ENCODE assay signal across 21 cellular contexts in the genomic region with DNA sequence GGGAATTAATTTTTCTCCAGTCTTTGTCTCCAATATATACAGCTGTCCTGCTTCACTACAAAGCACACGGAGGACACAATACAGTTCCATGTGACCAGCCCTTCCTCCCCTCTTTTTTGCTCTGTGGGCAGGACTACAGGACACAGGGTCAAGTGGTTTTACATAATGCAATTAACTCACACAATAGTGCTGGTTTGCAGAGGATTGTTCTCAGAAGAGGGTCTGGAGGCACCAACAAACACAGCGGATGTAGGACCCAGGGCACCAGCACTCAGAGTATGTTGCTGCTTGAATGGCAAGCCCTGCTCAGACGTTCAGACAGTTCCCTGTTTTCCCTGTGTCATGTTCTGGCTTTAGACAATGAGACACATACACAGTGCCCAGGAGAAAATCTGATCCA. TPM values are rescaled to one million over a fixed set of nuclear protein-coding genes. Genes with fewer than 3 reads are reported as not detected.
DNase-seq lines count a peak whose midpoint lies in the region; ATAC-seq, FAIRE-seq and TF ChIP-seq lines count a peak whose summit lies in the region.
"Had no signal": no experiment of that assay in that cellular context is flagged by ENCODE, and none has a peak within 500 bp of the region (broad histone marks: within the 10 kb centered on the region; RNA-seq: fewer than 3 reads in every experiment).

No MANE protein-coding gene starts in this region.

- peaks cover 22% of the 10 kb centered on the region for H3K4me1 Mint-ChIP-seq in neural progenitor cell
- peaks cover 17% of the 10 kb centered on the region for H3K4me1 Mint-ChIP-seq in MCF 10A (ENCODE audit: insufficient read depth, unreplicated experiment)
- H3K4me1 Mint-ChIP-seq in T-helper 2 cell treated with Interferon-gamma antibody and Interleukin-4, amounts not matched to agents 5 μg/mL and 100 μg/mL, for 36 hours (ENCODE audit: low read depth): no peaks in the 10 kb centered on the region
- H3K4me1 Mint-ChIP-seq: CD4-positive, alpha-beta memory T cell had no signal

- H3K27me3 Mint-ChIP-seq in neural progenitor cell (ENCODE audit: insufficient read depth, low read depth): peaks cover 16% of the 10 kb centered on the region
- peaks cover 11% of the 10 kb centered on the region for H3K27me3 Mint-ChIP-seq in MCF 10A (ENCODE audit: insufficient read depth, unreplicated experiment)
- no peaks in the 10 kb centered on the region for H3K27me3 Mint-ChIP-seq in T-helper 2 cell treated with Interferon-gamma antibody and Interleukin-4, amounts not matched to agents 5 μg/mL and 100 μg/mL, for 36 hours (ENCODE audit: low read depth)

- H2AFZ ChIP-seq in neural progenitor cell (replicated peaks): no peak overlapping the region
- H2AFZ ChIP-seq: GM23248 had no signal

- H3K36me3 Mint-ChIP-seq in neural progenitor cell: no peaks in the 10 kb centered on the region
- H3K36me3 Mint-ChIP-seq in MCF 10A (ENCODE audit: insufficient read depth, unreplicated experiment): no peaks in the 10 kb centered on the region
- H3K36me3 Mint-ChIP-seq in T-helper 2 cell treated with Interferon-gamma antibody and Interleukin-4, amounts not matched to agents 5 μg/mL and 100 μg/mL, for 36 hours (ENCODE audit: low read depth): no peaks in the 10 kb centered on the region
- H3K36me3 Mint-ChIP-seq: CD4-positive, alpha-beta memory T cell had no signal

- H3K27ac ChIP-seq in neural progenitor cell (no peak overlapping the region), gastrocnemius medialis (peak overlapping the region in 3 of 4 donors; percentile 23 to 77 (median 29))
- H3K27ac ChIP-seq: GM23248 had no signal

- H3K4me2 ChIP-seq in neural progenitor cell: peak overlapping the region; percentile 49

- H3K36me3 ChIP-seq in bronchial epithelial cell (ENCODE audit: control insufficient read depth, insufficient read depth, low read length) (no peaks in the 10 kb centered on the region), neural progenitor cell (no peaks in the 10 kb centered on the region), gastrocnemius medialis (no peaks in the 10 kb centered on the region)

- H4K20me1 ChIP-seq in neural progenitor cell (ENCODE audit: low read depth): no peaks in the 10 kb centered on the region

- POLR2A ChIA-PET in MCF 10A (lab: Yijun Ruan, JAX): no interaction called here

- no peak overlapping the region for H3K9ac ChIP-seq in neural progenitor cell
- H3K9ac ChIP-seq: GM23248 had no signal

- TF ChIP-seq CTCF in bronchial epithelial cell (IDR thresholded peaks at IDR 0.05; ENCODE audit: insufficient read depth, low read length, severe bottlenecking): no peak
- TF ChIP-seq CTCF in neural progenitor cell (IDR thresholded peaks at IDR 0.05): no peak
- no peak for TF ChIP-seq CTCF in gastrocnemius medialis (IDR thresholded peaks at IDR 0.05 in 4 of 5, conservative IDR thresholded peaks at IDR 0.05 in 1 of 5)
- TF ChIP-seq CTCF in MCF 10A (IDR thresholded peaks at IDR 0.05; ENCODE audit: unreplicated experiment): no peak

- H3K9me3 Mint-ChIP-seq in neural progenitor cell (peaks cover 14% of the 10 kb centered on the region), MCF 10A (ENCODE audit: unreplicated experiment) (peaks cover 11% of the 10 kb centered on the region)
- peaks cover 16% of the 10 kb centered on the region for H3K9me3 Mint-ChIP-seq in T-helper 2 cell treated with Interferon-gamma antibody and Interleukin-4, amounts not matched to agents 5 μg/mL and 100 μg/mL, for 36 hours

- H3K4me3 ChIP-seq in bronchial epithelial cell (ENCODE audit: low read depth, low read length) (no peak overlapping the region), neural progenitor cell (no peak overlapping the region), gastrocnemius medialis (no peak overlapping the region)
- H3K4me3 ChIP-seq: GM23248 had no signal

- no peak overlapping the region for H3K27ac Mint-ChIP-seq in neural progenitor cell
- no peak overlapping the region for H3K27ac Mint-ChIP-seq in MCF 10A (ENCODE audit: low read depth, unreplicated experiment)
- no peak overlapping the region for H3K27ac Mint-ChIP-seq in T-helper 2 cell treated with Interferon-gamma antibody and Interleukin-4, amounts not matched to agents 5 μg/mL and 100 μg/mL, for 36 hours
- H3K27ac Mint-ChIP-seq: CD4-positive, alpha-beta memory T cell had no signal

- in situ Hi-C loops in gastrocnemius medialis (cut with MboI; ENCODE audit: low sequenced_read_pairs in 4 of 4): no loop called here

- H3K27me3 ChIP-seq in bronchial epithelial cell (ENCODE audit: control insufficient read depth, insufficient read depth, low read length) (no peaks in the 10 kb centered on the region), neural progenitor cell (no peaks in the 10 kb centered on the region), gastrocnemius medialis (peaks cover 0 to 2% (median 0%) of the 10 kb centered on the region in 3 donors)

- intact Hi-C loops in gastrocnemius medialis (cut with DNase I; ENCODE audit: low total_unique reads): no loop called here
- intact Hi-C loops in MCF 10A (cut with micrococcal nuclease): no loop called here

- no TSS peak for BruUV-seq in MCF 10A (replicated peaks; lab: Mats Ljungman, UMichigan)

- CTCF ChIA-PET in MCF 10A (lab: Yijun Ruan, JAX): interaction anchor here (0.9 kb wide), 1 partner anchor 33 kb away, joined by 3 read pairs; no protein-coding TSS in a partner anchor

- DNase-seq in NCI-H748 (lab: John Stamatoyannopoulos, UW; ENCODE audit: unreplicated experiment) (peak; percentile 94), bronchial epithelial cell (ENCODE audit: low read depth) (no peak), neural progenitor cell (ENCODE audit: low spot score) (peak; percentile 58), gastrocnemius medialis (no peak), NCI-H2196 (lab: John Stamatoyannopoulos, UW; ENCODE audit: unreplicated experiment) (no peak), MCF 10A (ENCODE audit: unreplicated experiment) (no peak), amniotic stem cell (lab: John Stamatoyannopoulos, UW) (no peak)
- no peak for DNase-seq in T-helper 2 cell treated with Interferon-gamma antibody and Interleukin-4, amounts not matched to agents 5 μg/mL and 100 μg/mL, for 36 hours (ENCODE audit: low spot score)
- DNase-seq: C1 segment of cervical spinal cord; Calu3; CD4-positive, alpha-beta memory T cell; COR-L47; DMS53; DMS79 treated with DMSO at 0.1 percent for 48 hours; GF-D8; GM23248; H7; HCEC 1CT had no signal

- no peaks in the 10 kb centered on the region for H3K9me3 ChIP-seq in neural progenitor cell (ENCODE audit: low read depth)
- no peaks in the 10 kb centered on the region for H3K9me3 ChIP-seq in gastrocnemius medialis

- FAIRE-seq in bronchial epithelial cell (lab: Jason Lieb, UNC): peak; percentile 75
- FAIRE-seq: GM12891, H1 had no signal

- H3K4me1 ChIP-seq in neural progenitor cell (no peaks in the 10 kb centered on the region), gastrocnemius medialis (peaks cover 0 to 6% of the 10 kb centered on the region in 2 donors)

- no peak overlapping the region for H3K4me3 Mint-ChIP-seq in neural progenitor cell
- H3K4me3 Mint-ChIP-seq in MCF 10A (ENCODE audit: unreplicated experiment): no peak overlapping the region
- H3K4me3 Mint-ChIP-seq in T-helper 2 cell treated with Interferon-gamma antibody and Interleukin-4, amounts not matched to agents 5 μg/mL and 100 μg/mL, for 36 hours: no peak overlapping the region
- H3K4me3 Mint-ChIP-seq: CD4-positive, alpha-beta memory T cell had no signal

- peaks cover 10% of the 10 kb centered on the region for H3F3A ChIP-seq in neural progenitor cell (ENCODE audit: low read depth)

- no peak for TF ChIP-seq POLR2A in gastrocnemius medialis (IDR thresholded peaks at IDR 0.05)

- no peaks in the 10 kb centered on the region for H3K79me2 ChIP-seq in neural progenitor cell (ENCODE audit: low read depth)

- ATAC-seq in gastrocnemius medialis: no peak

RNA-seq across cellular contexts. Expression of a gene that starts 52.0 kb away (rescaled TPM):
- total RNA-seq in bronchial epithelial cell (under 0.01 and 0.13 TPM in 2 replicates), neural progenitor cell (ENCODE audit: low replicate concordance) (5.6 and 10.5 TPM in 2 replicates), gastrocnemius medialis (10 to 100 TPM in 3 of 4 donors, 1 to 10 TPM in 1; 9.6 to 22.7 (median 16.6) TPM), MCF 10A (2022) (not detected in 2 replicates)
- total RNA-seq: A172; Calu3; CD4-positive, alpha-beta memory T cell had no signal

Comparison
In these comparisons a context has a peak if more than half of its experiments do, and no peak if none do; other contexts are left out.
1. DNase-seq: peak in NCI-H748 (single experiment) and neural progenitor cell (single experiment); none in bronchial epithelial cell (single experiment), gastrocnemius medialis (0 of 2), NCI-H2196 (single experiment), MCF 10A (single experiment), T-helper 2 cell treated with Interferon-gamma antibody and Interleukin-4, amounts not matched to agents 5 μg/mL and 100 μg/mL, for 36 hours (single experiment) and amniotic stem cell (single experiment).